In the genomic region with DNA sequence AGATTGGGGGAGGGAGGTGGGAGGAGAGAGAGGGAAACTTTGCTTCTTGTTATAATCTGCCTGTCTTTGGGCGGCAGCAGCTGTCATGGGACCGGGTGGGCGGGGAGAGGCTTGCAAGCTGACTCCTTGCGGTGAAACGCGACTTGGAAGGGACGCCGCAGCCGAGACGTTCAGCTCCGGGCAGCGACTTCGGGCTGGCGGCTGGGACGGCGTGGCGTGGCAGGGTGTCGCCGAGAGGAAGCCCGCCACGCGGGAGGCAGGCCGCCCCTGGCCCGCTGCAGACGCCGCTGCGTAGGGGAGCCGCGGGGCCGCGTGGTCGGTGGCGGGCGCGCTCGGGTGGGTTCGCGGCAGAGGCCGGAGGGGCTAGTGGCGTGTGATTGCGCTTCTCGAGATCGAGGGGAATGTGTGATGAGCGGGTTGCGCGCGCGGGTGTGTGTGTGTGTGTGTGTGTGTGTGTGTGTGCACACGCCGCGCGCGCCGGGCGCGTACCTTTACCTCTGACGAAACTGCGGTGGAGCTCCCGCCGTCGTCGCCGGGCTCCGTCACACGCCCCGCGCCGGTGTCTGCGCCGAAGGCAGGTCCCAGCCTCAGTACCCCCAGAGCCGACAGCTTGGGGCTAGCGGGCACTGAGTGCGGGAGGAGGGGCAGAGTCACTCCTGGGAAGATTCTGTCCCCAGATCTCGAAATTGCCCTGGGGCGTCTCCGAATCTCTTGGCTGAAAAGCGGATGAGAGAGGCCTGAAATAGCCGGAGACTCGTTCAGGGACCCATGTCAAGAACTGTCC, we compare ENCODE assay signal across 1 cellular context.
TF ChIP-seq lines count a peak whose summit lies in the region.

No MANE protein-coding gene starts in this region.

TF ChIP-seq in GM12878, 131 proteins besides CTCF, POLR2A, EP300 and RAD21 (continued from another document and continues in another):
- TF ChIP-seq CREB1 (IDR thresholded peaks at IDR 0.05; ENCODE audit: low read depth) = peak; percentile 75
- TF ChIP-seq, protein P1, sequence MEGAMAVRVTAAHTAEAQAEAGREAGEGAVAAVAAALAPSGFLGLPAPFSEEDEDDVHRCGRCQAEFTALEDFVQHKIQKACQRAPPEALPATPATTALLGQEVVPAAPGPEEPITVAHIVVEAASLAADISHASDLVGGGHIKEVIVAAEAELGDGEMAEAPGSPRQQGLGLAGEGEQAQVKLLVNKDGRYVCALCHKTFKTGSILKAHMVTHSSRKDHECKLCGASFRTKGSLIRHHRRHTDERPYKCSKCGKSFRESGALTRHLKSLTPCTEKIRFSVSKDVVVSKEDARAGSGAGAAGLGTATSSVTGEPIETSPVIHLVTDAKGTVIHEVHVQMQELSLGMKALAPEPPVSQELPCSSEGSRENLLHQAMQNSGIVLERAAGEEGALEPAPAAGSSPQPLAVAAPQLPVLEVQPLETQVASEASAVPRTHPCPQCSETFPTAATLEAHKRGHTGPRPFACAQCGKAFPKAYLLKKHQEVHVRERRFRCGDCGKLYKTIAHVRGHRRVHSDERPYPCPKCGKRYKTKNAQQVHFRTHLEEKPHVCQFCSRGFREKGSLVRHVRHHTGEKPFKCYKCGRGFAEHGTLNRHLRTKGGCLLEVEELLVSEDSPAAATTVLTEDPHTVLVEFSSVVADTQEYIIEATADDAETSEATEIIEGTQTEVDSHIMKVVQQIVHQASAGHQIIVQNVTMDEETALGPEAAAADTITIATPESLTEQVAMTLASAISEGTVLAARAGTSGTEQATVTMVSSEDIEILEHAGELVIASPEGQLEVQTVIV (IDR thresholded peaks at IDR 0.05; ENCODE audit: borderline replicate concordance, partially characterized antibody) = no peak
- TF ChIP-seq RUNX3 (IDR thresholded peaks at IDR 0.05; ENCODE audit: low read length) = peak; percentile 71
- peak; percentile 84 for TF ChIP-seq LARP7 (IDR thresholded peaks at IDR 0.05)
- TF ChIP-seq, protein P2, sequence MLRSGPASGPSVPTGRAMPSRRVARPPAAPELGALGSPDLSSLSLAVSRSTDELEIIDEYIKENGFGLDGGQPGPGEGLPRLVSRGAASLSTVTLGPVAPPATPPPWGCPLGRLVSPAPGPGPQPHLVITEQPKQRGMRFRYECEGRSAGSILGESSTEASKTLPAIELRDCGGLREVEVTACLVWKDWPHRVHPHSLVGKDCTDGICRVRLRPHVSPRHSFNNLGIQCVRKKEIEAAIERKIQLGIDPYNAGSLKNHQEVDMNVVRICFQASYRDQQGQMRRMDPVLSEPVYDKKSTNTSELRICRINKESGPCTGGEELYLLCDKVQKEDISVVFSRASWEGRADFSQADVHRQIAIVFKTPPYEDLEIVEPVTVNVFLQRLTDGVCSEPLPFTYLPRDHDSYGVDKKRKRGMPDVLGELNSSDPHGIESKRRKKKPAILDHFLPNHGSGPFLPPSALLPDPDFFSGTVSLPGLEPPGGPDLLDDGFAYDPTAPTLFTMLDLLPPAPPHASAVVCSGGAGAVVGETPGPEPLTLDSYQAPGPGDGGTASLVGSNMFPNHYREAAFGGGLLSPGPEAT (IDR thresholded peaks at IDR 0.05; ENCODE audit: low read depth) = no peak
- TF ChIP-seq NFXL1 (IDR thresholded peaks at IDR 0.05; ENCODE audit: borderline replicate concordance) = no peak
- no peak for TF ChIP-seq SRF (IDR thresholded peaks at IDR 0.05; ENCODE audit: low read depth in 2 of 2, low read length in 2 of 2)
- no peak for TF ChIP-seq CHD1 (IDR thresholded peaks at IDR 0.05; ENCODE audit: low read depth, low read length)
- no peak; the same call in 1 of the 2 replicates for TF ChIP-seq HDGF (IDR thresholded peaks at IDR 0.05)
- TF ChIP-seq, protein P3, sequence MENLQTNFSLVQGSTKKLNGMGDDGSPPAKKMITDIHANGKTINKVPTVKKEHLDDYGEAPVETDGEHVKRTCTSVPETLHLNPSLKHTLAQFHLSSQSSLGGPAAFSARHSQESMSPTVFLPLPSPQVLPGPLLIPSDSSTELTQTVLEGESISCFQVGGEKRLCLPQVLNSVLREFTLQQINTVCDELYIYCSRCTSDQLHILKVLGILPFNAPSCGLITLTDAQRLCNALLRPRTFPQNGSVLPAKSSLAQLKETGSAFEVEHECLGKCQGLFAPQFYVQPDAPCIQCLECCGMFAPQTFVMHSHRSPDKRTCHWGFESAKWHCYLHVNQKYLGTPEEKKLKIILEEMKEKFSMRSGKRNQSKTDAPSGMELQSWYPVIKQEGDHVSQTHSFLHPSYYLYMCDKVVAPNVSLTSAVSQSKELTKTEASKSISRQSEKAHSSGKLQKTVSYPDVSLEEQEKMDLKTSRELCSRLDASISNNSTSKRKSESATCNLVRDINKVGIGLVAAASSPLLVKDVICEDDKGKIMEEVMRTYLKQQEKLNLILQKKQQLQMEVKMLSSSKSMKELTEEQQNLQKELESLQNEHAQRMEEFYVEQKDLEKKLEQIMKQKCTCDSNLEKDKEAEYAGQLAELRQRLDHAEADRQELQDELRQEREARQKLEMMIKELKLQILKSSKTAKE (IDR thresholded peaks at IDR 0.05; ENCODE audit: low read depth, poor library complexity, severe bottlenecking) = no peak
- no peak for TF ChIP-seq RFX5 (IDR thresholded peaks at IDR 0.05; ENCODE audit: low read depth, low read length)
- no peak for TF ChIP-seq SIX5 (IDR thresholded peaks at IDR 0.05; ENCODE audit: low read depth, low read length, severe bottlenecking)
- no peak for TF ChIP-seq BRCA1 (IDR thresholded peaks at IDR 0.05; ENCODE audit: low read depth, low read length)
- peak; percentile 84 for TF ChIP-seq DPF2 (IDR thresholded peaks at IDR 0.05)
- TF ChIP-seq, protein P4, sequence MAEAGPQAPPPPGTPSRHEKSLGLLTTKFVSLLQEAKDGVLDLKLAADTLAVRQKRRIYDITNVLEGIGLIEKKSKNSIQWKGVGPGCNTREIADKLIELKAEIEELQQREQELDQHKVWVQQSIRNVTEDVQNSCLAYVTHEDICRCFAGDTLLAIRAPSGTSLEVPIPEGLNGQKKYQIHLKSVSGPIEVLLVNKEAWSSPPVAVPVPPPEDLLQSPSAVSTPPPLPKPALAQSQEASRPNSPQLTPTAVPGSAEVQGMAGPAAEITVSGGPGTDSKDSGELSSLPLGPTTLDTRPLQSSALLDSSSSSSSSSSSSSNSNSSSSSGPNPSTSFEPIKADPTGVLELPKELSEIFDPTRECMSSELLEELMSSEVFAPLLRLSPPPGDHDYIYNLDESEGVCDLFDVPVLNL (IDR thresholded peaks at IDR 0.05; ENCODE audit: low read depth, low read length) = no peak
- peak; percentile 55; the same call in 1 of the 2 replicates for TF ChIP-seq TCF3 (IDR thresholded peaks at IDR 0.05; ENCODE audit: borderline replicate concordance, insufficient read depth, low read depth, low read length)
- TF ChIP-seq MYC (IDR thresholded peaks at IDR 0.05; ENCODE audit: insufficient read depth, insufficient read length, insufficient replicate concordance, low read length, severe bottlenecking) = peak; percentile 76
- TF ChIP-seq, protein P5, sequence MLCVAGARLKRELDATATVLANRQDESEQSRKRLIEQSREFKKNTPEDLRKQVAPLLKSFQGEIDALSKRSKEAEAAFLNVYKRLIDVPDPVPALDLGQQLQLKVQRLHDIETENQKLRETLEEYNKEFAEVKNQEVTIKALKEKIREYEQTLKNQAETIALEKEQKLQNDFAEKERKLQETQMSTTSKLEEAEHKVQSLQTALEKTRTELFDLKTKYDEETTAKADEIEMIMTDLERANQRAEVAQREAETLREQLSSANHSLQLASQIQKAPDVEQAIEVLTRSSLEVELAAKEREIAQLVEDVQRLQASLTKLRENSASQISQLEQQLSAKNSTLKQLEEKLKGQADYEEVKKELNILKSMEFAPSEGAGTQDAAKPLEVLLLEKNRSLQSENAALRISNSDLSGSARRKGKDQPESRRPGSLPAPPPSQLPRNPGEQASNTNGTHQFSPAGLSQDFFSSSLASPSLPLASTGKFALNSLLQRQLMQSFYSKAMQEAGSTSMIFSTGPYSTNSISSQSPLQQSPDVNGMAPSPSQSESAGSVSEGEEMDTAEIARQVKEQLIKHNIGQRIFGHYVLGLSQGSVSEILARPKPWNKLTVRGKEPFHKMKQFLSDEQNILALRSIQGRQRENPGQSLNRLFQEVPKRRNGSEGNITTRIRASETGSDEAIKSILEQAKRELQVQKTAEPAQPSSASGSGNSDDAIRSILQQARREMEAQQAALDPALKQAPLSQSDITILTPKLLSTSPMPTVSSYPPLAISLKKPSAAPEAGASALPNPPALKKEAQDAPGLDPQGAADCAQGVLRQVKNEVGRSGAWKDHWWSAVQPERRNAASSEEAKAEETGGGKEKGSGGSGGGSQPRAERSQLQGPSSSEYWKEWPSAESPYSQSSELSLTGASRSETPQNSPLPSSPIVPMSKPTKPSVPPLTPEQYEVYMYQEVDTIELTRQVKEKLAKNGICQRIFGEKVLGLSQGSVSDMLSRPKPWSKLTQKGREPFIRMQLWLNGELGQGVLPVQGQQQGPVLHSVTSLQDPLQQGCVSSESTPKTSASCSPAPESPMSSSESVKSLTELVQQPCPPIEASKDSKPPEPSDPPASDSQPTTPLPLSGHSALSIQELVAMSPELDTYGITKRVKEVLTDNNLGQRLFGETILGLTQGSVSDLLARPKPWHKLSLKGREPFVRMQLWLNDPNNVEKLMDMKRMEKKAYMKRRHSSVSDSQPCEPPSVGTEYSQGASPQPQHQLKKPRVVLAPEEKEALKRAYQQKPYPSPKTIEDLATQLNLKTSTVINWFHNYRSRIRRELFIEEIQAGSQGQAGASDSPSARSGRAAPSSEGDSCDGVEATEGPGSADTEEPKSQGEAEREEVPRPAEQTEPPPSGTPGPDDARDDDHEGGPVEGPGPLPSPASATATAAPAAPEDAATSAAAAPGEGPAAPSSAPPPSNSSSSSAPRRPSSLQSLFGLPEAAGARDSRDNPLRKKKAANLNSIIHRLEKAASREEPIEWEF (IDR thresholded peaks at IDR 0.05; ENCODE audit: insufficient replicate concordance, low read depth, low read length) = no peak
- no peak for TF ChIP-seq KAT2A (conservative IDR thresholded peaks at IDR 0.05; ENCODE audit: control insufficient read depth, low read depth, low read length)
- TF ChIP-seq WRNIP1 (IDR thresholded peaks at IDR 0.05; ENCODE audit: borderline replicate concordance, low read depth, low read length) = no peak
- TF ChIP-seq EED (IDR thresholded peaks at IDR 0.05; ENCODE audit: low read depth) = no peak
- TF ChIP-seq TARDBP (IDR thresholded peaks at IDR 0.05; ENCODE audit: borderline replicate concordance) = no peak
- no peak for TF ChIP-seq CHD4 (IDR thresholded peaks at IDR 0.05)
- no peak for TF ChIP-seq ASH2L (IDR thresholded peaks at IDR 0.05; ENCODE audit: borderline replicate concordance, low read depth)
- no peak for TF ChIP-seq HDAC6 (IDR thresholded peaks at IDR 0.05; ENCODE audit: unreplicated experiment)
- TF ChIP-seq TAF1 (IDR thresholded peaks at IDR 0.05; ENCODE audit: borderline replicate concordance, low read depth, low read length) = no peak
- 0 out of 2 replicates have a peak, but pooled peaks have one; percentile 20 for TF ChIP-seq ZSCAN29 (IDR thresholded peaks at IDR 0.05)
- TF ChIP-seq STAT3 (IDR thresholded peaks at IDR 0.05; ENCODE audit: low read depth, low read length) = no peak
- TF ChIP-seq BACH1 (IDR thresholded peaks at IDR 0.05; ENCODE audit: borderline replicate concordance) = peak; percentile 88
- TF ChIP-seq YBX1 (IDR thresholded peaks at IDR 0.05) = no peak
- no peak for TF ChIP-seq RAD51 (IDR thresholded peaks at IDR 0.05)
- TF ChIP-seq, protein P6, sequence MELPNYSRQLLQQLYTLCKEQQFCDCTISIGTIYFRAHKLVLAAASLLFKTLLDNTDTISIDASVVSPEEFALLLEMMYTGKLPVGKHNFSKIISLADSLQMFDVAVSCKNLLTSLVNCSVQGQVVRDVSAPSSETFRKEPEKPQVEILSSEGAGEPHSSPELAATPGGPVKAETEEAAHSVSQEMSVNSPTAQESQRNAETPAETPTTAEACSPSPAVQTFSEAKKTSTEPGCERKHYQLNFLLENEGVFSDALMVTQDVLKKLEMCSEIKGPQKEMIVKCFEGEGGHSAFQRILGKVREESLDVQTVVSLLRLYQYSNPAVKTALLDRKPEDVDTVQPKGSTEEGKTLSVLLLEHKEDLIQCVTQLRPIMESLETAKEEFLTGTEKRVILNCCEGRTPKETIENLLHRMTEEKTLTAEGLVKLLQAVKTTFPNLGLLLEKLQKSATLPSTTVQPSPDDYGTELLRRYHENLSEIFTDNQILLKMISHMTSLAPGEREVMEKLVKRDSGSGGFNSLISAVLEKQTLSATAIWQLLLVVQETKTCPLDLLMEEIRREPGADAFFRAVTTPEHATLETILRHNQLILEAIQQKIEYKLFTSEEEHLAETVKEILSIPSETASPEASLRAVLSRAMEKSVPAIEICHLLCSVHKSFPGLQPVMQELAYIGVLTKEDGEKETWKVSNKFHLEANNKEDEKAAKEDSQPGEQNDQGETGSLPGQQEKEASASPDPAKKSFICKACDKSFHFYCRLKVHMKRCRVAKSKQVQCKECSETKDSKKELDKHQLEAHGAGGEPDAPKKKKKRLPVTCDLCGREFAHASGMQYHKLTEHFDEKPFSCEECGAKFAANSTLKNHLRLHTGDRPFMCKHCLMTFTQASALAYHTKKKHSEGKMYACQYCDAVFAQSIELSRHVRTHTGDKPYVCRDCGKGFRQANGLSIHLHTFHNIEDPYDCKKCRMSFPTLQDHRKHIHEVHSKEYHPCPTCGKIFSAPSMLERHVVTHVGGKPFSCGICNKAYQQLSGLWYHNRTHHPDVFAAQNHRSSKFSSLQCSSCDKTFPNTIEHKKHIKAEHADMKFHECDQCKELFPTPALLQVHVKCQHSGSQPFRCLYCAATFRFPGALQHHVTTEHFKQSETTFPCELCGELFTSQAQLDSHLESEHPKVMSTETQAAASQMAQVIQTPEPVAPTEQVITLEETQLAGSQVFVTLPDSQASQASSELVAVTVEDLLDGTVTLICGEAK (IDR thresholded peaks at IDR 0.05; ENCODE audit: borderline replicate concordance) = no peak
- peak; percentile 84 for TF ChIP-seq SMARCA5 (IDR thresholded peaks at IDR 0.05)
- TF ChIP-seq RBBP5 (conservative IDR thresholded peaks at IDR 0.05) = no peak
- TF ChIP-seq IKZF1 (conservative IDR thresholded peaks at IDR 0.05) = peak; percentile 78
- TF ChIP-seq PAX8 (IDR thresholded peaks at IDR 0.05) = no peak
- TF ChIP-seq CEBPB (IDR thresholded peaks at IDR 0.05; ENCODE audit: borderline replicate concordance in 1 of 2, low read depth in 2 of 2, low read length in 2 of 2) = no peak
- TF ChIP-seq, protein P7, sequence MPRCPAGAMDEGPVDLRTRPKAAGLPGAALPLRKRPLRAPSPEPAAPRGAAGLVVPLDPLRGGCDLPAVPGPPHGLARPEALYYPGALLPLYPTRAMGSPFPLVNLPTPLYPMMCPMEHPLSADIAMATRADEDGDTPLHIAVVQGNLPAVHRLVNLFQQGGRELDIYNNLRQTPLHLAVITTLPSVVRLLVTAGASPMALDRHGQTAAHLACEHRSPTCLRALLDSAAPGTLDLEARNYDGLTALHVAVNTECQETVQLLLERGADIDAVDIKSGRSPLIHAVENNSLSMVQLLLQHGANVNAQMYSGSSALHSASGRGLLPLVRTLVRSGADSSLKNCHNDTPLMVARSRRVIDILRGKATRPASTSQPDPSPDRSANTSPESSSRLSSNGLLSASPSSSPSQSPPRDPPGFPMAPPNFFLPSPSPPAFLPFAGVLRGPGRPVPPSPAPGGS (IDR thresholded peaks at IDR 0.05; ENCODE audit: borderline replicate concordance, insufficient read depth, low read depth, low read length, poor library complexity, severe bottlenecking) = no peak
- TF ChIP-seq POLR2AphosphoS5 (IDR thresholded peaks at IDR 0.05; ENCODE audit: low read length) = peak; percentile 75
- peak in 1 of 2 experiments; percentile 53; a peak in 1 of 3 replicates for TF ChIP-seq EGR1 (IDR thresholded peaks at IDR 0.05; ENCODE audit: borderline replicate concordance in 1 of 2, low read depth in 2 of 2, low read length in 2 of 2)
- no peak for TF ChIP-seq EZH2 (IDR thresholded peaks at IDR 0.05; ENCODE audit: borderline replicate concordance, control insufficient read depth, low read depth, low read length)
- no peak for TF ChIP-seq CBFB (IDR thresholded peaks at IDR 0.05; ENCODE audit: low read depth)
- TF ChIP-seq ZZZ3 (IDR thresholded peaks at IDR 0.05; ENCODE audit: control insufficient read depth, insufficient read length, low read depth) = no peak
- TF ChIP-seq HDAC2 (IDR thresholded peaks at IDR 0.05) = no peak
- TF ChIP-seq NR2C1 (IDR thresholded peaks at IDR 0.05) = no peak
